Comparison of ENCODE assay signal across 26 cellular contexts in genomic region chr13:72023895-72024294, GRCh38.
"Had no signal": no experiment of that assay in that cellular context is flagged by ENCODE, and none has a peak within 500 bp of the region (broad histone marks: within the 10 kb centered on the region; RNA-seq: fewer than 3 reads in every experiment).

No MANE protein-coding gene starts in this region.

- H3K9me3 ChIP-seq: colonic mucosa, lower lobe of right lung, mucosa of descending colon had no signal

- H3K4me1 Mint-ChIP-seq: endodermal cell, immature natural killer cell, mesothelial cell of epicardium, naive B cell had no signal

- FAIRE-seq: endometrium, frontal cortex, kidney had no signal

- H3K27me3 ChIP-seq: colonic mucosa, esophagus muscularis mucosa, foreskin keratinocyte, gastroesophageal sphincter, heart left ventricle, hepatocyte had no signal

- H3K4me1 ChIP-seq: colonic mucosa, esophagus muscularis mucosa, foreskin keratinocyte, gastroesophageal sphincter, heart left ventricle, left ventricle myocardium inferior, lower lobe of right lung had no signal

- H3K27ac Mint-ChIP-seq: dendritic cell treated with granulocyte-macrophage colony-stimulating factor and Interleukin-4, amounts not matched to agents 40 ng/mL and 50 ng/mL, for 4 days; effector memory CD8-positive, alpha-beta T cell; endodermal cell; immature natural killer cell; mesothelial cell of epicardium had no signal

- H3K27ac ChIP-seq: colonic mucosa, esophagus muscularis mucosa, foreskin keratinocyte, gastroesophageal sphincter, heart left ventricle, hepatocyte, left ventricle myocardium inferior, lower lobe of right lung had no signal

- H3K4me3 Mint-ChIP-seq: dendritic cell treated with granulocyte-macrophage colony-stimulating factor and Interleukin-4, amounts not matched to agents 40 ng/mL and 50 ng/mL, for 4 days; effector memory CD8-positive, alpha-beta T cell; endodermal cell; immature natural killer cell; mesothelial cell of epicardium; naive B cell had no signal

- H3K4me2 ChIP-seq: hepatocyte had no signal

- H2AFZ ChIP-seq: hepatocyte had no signal

- H3K4me3 ChIP-seq: colonic mucosa, esophagus muscularis mucosa, gastroesophageal sphincter, heart left ventricle, hepatocyte, left ventricle myocardium inferior, lower lobe of right lung, mucosa of descending colon had no signal

- H3K36me3 ChIP-seq: colonic mucosa, esophagus muscularis mucosa, gastroesophageal sphincter, heart left ventricle, left ventricle myocardium inferior, lower lobe of right lung had no signal

- H3K79me2 ChIP-seq: hepatocyte had no signal

- H3K9me3 Mint-ChIP-seq: effector memory CD8-positive, alpha-beta T cell had no signal

- H3K27me3 Mint-ChIP-seq: dendritic cell treated with granulocyte-macrophage colony-stimulating factor and Interleukin-4, amounts not matched to agents 40 ng/mL and 50 ng/mL, for 4 days; effector memory CD8-positive, alpha-beta T cell; naive B cell had no signal

- ATAC-seq: effector memory CD8-positive, alpha-beta T cell; foreskin keratinocyte; gastroesophageal sphincter; heart left ventricle; left colon; left lobe of liver; lower lobe of right lung; mucosa of descending colon had no signal

- DNase-seq: colonic mucosa; cortex of kidney; effector CD8-positive, alpha-beta T cell; effector memory CD8-positive, alpha-beta T cell; endodermal cell; foreskin keratinocyte; heart left ventricle; hypothalamus; immature natural killer cell; islet precursor cell; kidney; kidney glomerular epithelial cell; left colon; left ventricle myocardium inferior; lower lobe of right lung; mesenchymal stem cell; mucosa of descending colon; naive B cell had no signal
